ENCODE assay signal across 14 cellular contexts in the genomic region with DNA sequence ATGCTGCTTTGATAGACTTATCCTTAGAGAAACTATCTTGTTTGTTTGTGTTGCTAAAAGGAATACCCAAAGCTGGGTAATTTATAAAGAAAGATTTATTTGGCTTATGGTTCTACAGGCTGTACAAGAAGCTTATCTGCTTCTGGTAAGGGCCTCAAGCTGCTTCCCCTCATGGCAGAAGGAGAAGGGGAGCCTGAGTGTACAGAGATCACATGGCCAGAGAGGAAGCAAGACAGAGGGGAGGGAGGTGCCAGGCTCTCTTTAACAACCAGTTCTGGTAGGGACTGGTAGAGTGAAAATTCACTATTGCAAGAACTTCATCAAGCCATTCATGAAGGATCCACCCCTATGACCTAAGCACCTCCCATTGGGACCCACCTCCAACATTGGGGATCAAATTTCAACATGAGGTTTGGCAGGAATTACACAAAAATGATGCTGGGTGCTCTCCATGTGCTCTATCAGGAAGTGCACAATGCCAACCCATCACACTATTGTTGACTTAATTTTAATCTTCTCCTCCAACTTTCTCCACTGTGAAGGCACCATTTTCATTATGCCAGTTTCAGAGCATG.
DNase-seq lines count a peak whose midpoint lies in the region; ATAC-seq, FAIRE-seq and TF ChIP-seq lines count a peak whose summit lies in the region.
"Had no signal": no experiment of that assay in that cellular context is flagged by ENCODE, and none has a peak within 500 bp of the region (broad histone marks: within the 10 kb centered on the region; RNA-seq: fewer than 3 reads in every experiment).

No MANE protein-coding gene starts in this region.

- peak; percentile 34 for FAIRE-seq in keratinocyte (lab: Jason Lieb, UNC)
- FAIRE-seq: HTR-8/SVneo had no signal

- H3K9me3 Mint-ChIP-seq in GM23338, result no peaks in the 10 kb centered on the region
- H3K9me3 Mint-ChIP-seq: activated naive CD8-positive, alpha-beta T cell treated with anti-CD3 and anti-CD28 coated beads, Interleukin-2, amount 10 ng/mL, durations not matched to agents 7 days and 5 days; memory B cell had no signal

- no peaks in the 10 kb centered on the region for H3K36me3 Mint-ChIP-seq in GM23338 (ENCODE audit: low read depth)
- H3K36me3 Mint-ChIP-seq: activated naive CD8-positive, alpha-beta T cell treated with anti-CD3 and anti-CD28 coated beads, Interleukin-2, amount 10 ng/mL, durations not matched to agents 7 days and 5 days; CD4-positive, CD25-positive, alpha-beta regulatory T cell; memory B cell had no signal

- H3K36me3 ChIP-seq in GM23338 (ENCODE audit: insufficient read depth), result no peaks in the 10 kb centered on the region
- H3K36me3 ChIP-seq in Loucy (ENCODE audit: insufficient read depth, low read length), result no peaks in the 10 kb centered on the region
- no peaks in the 10 kb centered on the region for H3K36me3 ChIP-seq in keratinocyte (ENCODE audit: control insufficient read depth in 2 of 2, extremely low read depth in 1 of 2, insufficient read depth in 2 of 2, low read length in 2 of 2)
- H3K36me3 ChIP-seq: stomach had no signal

- peak; percentile 74 for ATAC-seq in GM23338
- ATAC-seq in HG03045 (IDR thresholded peaks at IDR 0.05; ENCODE audit: unreplicated experiment), result no peak
- no peak for ATAC-seq in Right ventricle myocardium inferior

- intact Hi-C loops in Right ventricle myocardium inferior (cut with DNase I), result no loop called here

- H3F3A ChIP-seq in GM23338 (replicated peaks; ENCODE audit: low read depth) (no peaks in the 10 kb centered on the region), Loucy (ENCODE audit: low read depth) (no peaks in the 10 kb centered on the region)

- H3K4me2 ChIP-seq in GM23338 (no peak overlapping the region), Loucy (ENCODE audit: low read depth, low read length, poor library complexity, severe bottlenecking) (no peak overlapping the region), keratinocyte (ENCODE audit: control insufficient read depth, extremely low read depth, insufficient read depth, low read depth, low read length) (no peak overlapping the region)

- H3K27ac Mint-ChIP-seq in GM23338, result no peak overlapping the region
- H3K27ac Mint-ChIP-seq: activated naive CD8-positive, alpha-beta T cell treated with anti-CD3 and anti-CD28 coated beads, Interleukin-2, amount 10 ng/mL, durations not matched to agents 7 days and 5 days; CD4-positive, CD25-positive, alpha-beta regulatory T cell; memory B cell had no signal

- TF ChIP-seq CTCF in GM23338 (conservative IDR thresholded peaks at IDR 0.05; ENCODE audit: low read depth in 2 of 2), result no peak
- no peak for TF ChIP-seq CTCF in Loucy (conservative IDR thresholded peaks at IDR 0.05; ENCODE audit: low read length)
- TF ChIP-seq CTCF in astrocyte of the spinal cord (IDR thresholded peaks at IDR 0.05; ENCODE audit: low read depth, low read length), result no peak
- TF ChIP-seq CTCF in keratinocyte (optimal IDR thresholded peaks at IDR 0.05 in 1 of 3, IDR thresholded peaks at IDR 0.05 in 1 of 3, conservative IDR thresholded peaks at IDR 0.05 in 1 of 3; ENCODE audit: extremely low read depth in 1 of 3, insufficient read depth in 2 of 3, low read length in 3 of 3), result no peak

- peaks cover 3% of the 10 kb centered on the region for H3K27me3 Mint-ChIP-seq in GM23338 (ENCODE audit: insufficient read depth, low read depth, poor library complexity)

- no peaks in the 10 kb centered on the region for H3K27me3 ChIP-seq in GM23338 (ENCODE audit: insufficient read depth)
- H3K27me3 ChIP-seq in Loucy (ENCODE audit: insufficient read depth, low read length, poor library complexity, severe bottlenecking), result no peaks in the 10 kb centered on the region
- H3K27me3 ChIP-seq in keratinocyte (ENCODE audit: control insufficient read depth, extremely low read depth, insufficient read depth, low read length), result no peaks in the 10 kb centered on the region

- no peak overlapping the region for H3K27ac ChIP-seq in GM23338 (ENCODE audit: low read depth)
- no peak overlapping the region for H3K27ac ChIP-seq in keratinocyte (ENCODE audit: control insufficient read depth, insufficient read depth, low read length)
- H3K27ac ChIP-seq: stomach had no signal

- in situ Hi-C loops in astrocyte of the spinal cord (cut with HindIII; ENCODE audit: low sequenced_read_pairs), result no loop called here

- H3K4me1 ChIP-seq in GM23338 (ENCODE audit: insufficient read depth), result peaks cover 8% of the 10 kb centered on the region; the same call in 1 of the 2 replicates
- H3K4me1 ChIP-seq in Loucy (ENCODE audit: insufficient read depth, low read length, poor library complexity, severe bottlenecking), result peaks cover 26% of the 10 kb centered on the region
- H3K4me1 ChIP-seq in keratinocyte (ENCODE audit: control insufficient read depth, extremely low read depth, insufficient read depth, low read length), result peaks cover 12% of the 10 kb centered on the region
- H3K4me1 ChIP-seq: stomach had no signal

- peaks cover 39% of the 10 kb centered on the region for H3K4me1 Mint-ChIP-seq in GM23338
- H3K4me1 Mint-ChIP-seq: CD4-positive, CD25-positive, alpha-beta regulatory T cell; memory B cell had no signal

- no peaks in the 10 kb centered on the region for H3K9me1 ChIP-seq in keratinocyte (ENCODE audit: control insufficient read depth, extremely low read depth, insufficient read depth, low read length)

- H2AFZ ChIP-seq in GM23338 (no peak overlapping the region), Loucy (ENCODE audit: low read length) (peak overlapping the region; percentile 84; the same call in 1 of the 2 replicates), keratinocyte (ENCODE audit: control insufficient read depth, low read length) (no peak overlapping the region)

- DNase-seq in GM23338 (ENCODE audit: low spot score) (peak; percentile 52), astrocyte of the spinal cord (ENCODE audit: low read depth, low spot score) (peak; percentile 28), keratinocyte (ENCODE audit: low read depth, low spot score) (no peak), putamen (ENCODE audit: low spot score) (no peak), Right ventricle myocardium inferior (ENCODE audit: missing footprints) (no peak)
- DNase-seq: activated naive CD8-positive, alpha-beta T cell treated with anti-CD3 and anti-CD28 coated beads, Interleukin-2, amount 10 ng/mL, durations not matched to agents 7 days and 5 days; CD4-positive, CD25-positive, alpha-beta regulatory T cell; GF-D8; NCI-H187; stomach had no signal

- H3K4me3 ChIP-seq in GM23338 (no peak overlapping the region), Loucy (ENCODE audit: low read length, poor library complexity, severe bottlenecking) (no peak overlapping the region), astrocyte of the spinal cord (ENCODE audit: low read depth, low read length) (no peak overlapping the region), keratinocyte (ENCODE audit: control insufficient read depth in 2 of 3, extremely low read depth in 1 of 3, insufficient read depth in 2 of 3, low read depth in 1 of 3, low read length in 3 of 3) (no peak overlapping the region)
- H3K4me3 ChIP-seq: stomach had no signal

- H3K4me3 Mint-ChIP-seq in GM23338, result no peak overlapping the region
- H3K4me3 Mint-ChIP-seq: activated naive CD8-positive, alpha-beta T cell treated with anti-CD3 and anti-CD28 coated beads, Interleukin-2, amount 10 ng/mL, durations not matched to agents 7 days and 5 days; CD4-positive, CD25-positive, alpha-beta regulatory T cell; memory B cell had no signal

- H3K9me2 ChIP-seq in GM23338 (ENCODE audit: insufficient read depth), result no peaks in the 10 kb centered on the region
- no peaks in the 10 kb centered on the region for H3K9me2 ChIP-seq in Loucy (replicated peaks; ENCODE audit: low read depth, low read length)

- H3K79me2 ChIP-seq in GM23338 (replicated peaks; ENCODE audit: insufficient read depth) (no peaks in the 10 kb centered on the region), Loucy (ENCODE audit: insufficient read depth, low read length) (no peaks in the 10 kb centered on the region), keratinocyte (ENCODE audit: control insufficient read depth, insufficient read depth, low read length) (no peaks in the 10 kb centered on the region)

- dilution Hi-C loops in keratinocyte (cut with MboI; ENCODE audit: extremely low pct_ligation_motif_present, low sequenced_read_pairs), result no loop called here

- H3K9ac ChIP-seq in Loucy (ENCODE audit: low read depth, low read length, poor library complexity, severe bottlenecking) (no peak overlapping the region), keratinocyte (ENCODE audit: control insufficient read depth, extremely low read depth, insufficient read depth, low read length) (no peak overlapping the region)

- no peaks in the 10 kb centered on the region for H4K20me1 ChIP-seq in GM23338 (replicated peaks; ENCODE audit: insufficient read depth)
- H4K20me1 ChIP-seq in Loucy (ENCODE audit: insufficient read depth, low read length, poor library complexity, severe bottlenecking), result no peaks in the 10 kb centered on the region
- no peaks in the 10 kb centered on the region for H4K20me1 ChIP-seq in keratinocyte (ENCODE audit: control insufficient read depth, extremely low read depth, insufficient read depth, low read length)

- H3K9me3 ChIP-seq in Loucy (ENCODE audit: insufficient read depth, low read depth, low read length) (no peaks in the 10 kb centered on the region), keratinocyte (ENCODE audit: control insufficient read depth, low read depth, low read length) (no peaks in the 10 kb centered on the region)

Comparison
In these comparisons a context has a peak if more than half of its experiments do, and no peak if none do; other contexts are left out.
1. DNase-seq: peak in GM23338 (single experiment) and astrocyte of the spinal cord (single experiment); none in keratinocyte (single experiment), putamen (single experiment) and Right ventricle myocardium inferior (single experiment).